8 cellular contexts compared by ENCODE assay signal in the genomic region with DNA sequence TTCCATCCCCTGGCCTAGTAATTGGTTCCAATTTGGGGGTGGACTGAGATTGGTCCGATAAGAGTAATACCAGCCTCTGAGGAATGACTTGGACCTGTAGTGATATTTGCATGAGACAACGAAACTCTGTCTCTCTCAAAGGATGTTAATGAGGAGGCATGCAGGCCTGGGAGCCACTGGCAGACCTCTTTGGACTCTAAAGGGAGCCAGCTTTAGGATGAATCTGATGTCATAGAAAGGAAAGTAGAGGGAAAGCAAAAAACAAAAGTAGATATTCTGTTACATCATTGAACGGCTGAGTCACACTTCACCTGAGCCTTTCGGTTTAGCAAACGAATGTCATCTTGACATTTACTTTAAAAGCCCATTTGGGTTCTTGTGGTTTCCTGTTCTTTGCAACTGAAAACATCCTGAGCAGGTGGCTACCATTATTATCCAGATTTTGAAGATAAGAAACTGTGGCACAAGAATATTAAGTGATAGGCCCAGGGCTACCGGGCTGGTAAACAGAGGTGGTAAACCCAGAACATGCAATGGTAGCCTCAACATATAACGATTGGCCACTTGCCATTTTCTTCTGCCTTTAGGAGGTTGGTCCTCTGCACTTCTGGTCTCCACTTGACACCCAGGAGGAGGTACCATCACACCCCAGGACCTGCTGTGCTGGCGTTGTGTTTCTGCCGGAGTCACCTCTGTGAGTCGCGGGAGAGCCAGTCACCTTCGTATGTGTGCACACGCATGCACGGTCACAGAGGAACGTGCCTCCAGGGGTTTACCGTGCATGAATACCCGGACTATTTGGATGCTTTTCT. TPM values are rescaled to one million over a fixed set of nuclear protein-coding genes. Genes with fewer than 3 reads are reported as not detected.
A peak's percentile ranks its signal among the peaks of the same experiment; 100 is the strongest.
DNase-seq lines count a peak whose midpoint lies in the region; ATAC-seq and TF ChIP-seq lines count a peak whose summit lies in the region.

No MANE protein-coding gene starts in this region.

- no peaks in the 10 kb centered on the region for H3K36me3 ChIP-seq in mammary epithelial cell (ENCODE audit: insufficient read depth, low read length)
- no peaks in the 10 kb centered on the region for H3K36me3 ChIP-seq in vagina
- no peaks in the 10 kb centered on the region for H3K36me3 ChIP-seq in HAP-1 (replicated peaks)

- no peak overlapping the region for H3K4me2 ChIP-seq in mammary epithelial cell (ENCODE audit: insufficient read depth, low read depth, low read length)

- H3K4me1 ChIP-seq in mammary epithelial cell (ENCODE audit: insufficient read depth, low read length), result no peaks in the 10 kb centered on the region
- no peaks in the 10 kb centered on the region for H3K4me1 ChIP-seq in vagina
- H3K4me1 ChIP-seq in HAP-1, result no peaks in the 10 kb centered on the region

- POLR2A ChIA-PET in MCF 10A (lab: Yijun Ruan, JAX), result interaction anchor here (0.6 kb wide), 1 partner anchor 714 kb away, joined by 3 read pairs; no protein-coding TSS in a partner anchor

- H3K4me1 Mint-ChIP-seq in MCF 10A (ENCODE audit: insufficient read depth, unreplicated experiment), result no peaks in the 10 kb centered on the region
- H3K4me1 Mint-ChIP-seq in activated CD8-positive, alpha-beta memory T cell treated with anti-CD3 and anti-CD28 coated beads, Interleukin-2, amount 10 ng/mL, durations not matched to agents 7 days and 5 days, result peaks cover 28% of the 10 kb centered on the region
- peaks cover 16 to 20% of the 10 kb centered on the region in 2 donors for H3K4me1 Mint-ChIP-seq in immature natural killer cell
- H3K4me1 Mint-ChIP-seq in mesothelial cell of epicardium, result no peaks in the 10 kb centered on the region

- TF ChIP-seq CTCF in MCF 10A (IDR thresholded peaks at IDR 0.05; ENCODE audit: unreplicated experiment), result no peak
- TF ChIP-seq CTCF in mammary epithelial cell (conservative IDR thresholded peaks at IDR 0.05 in 1 of 2, IDR thresholded peaks at IDR 0.05 in 1 of 2; ENCODE audit: extremely low read depth in 1 of 2, insufficient read depth in 1 of 2, low read depth in 1 of 2, low read length in 2 of 2), result no peak
- TF ChIP-seq CTCF in vagina (IDR thresholded peaks at IDR 0.05), result no peak
- TF ChIP-seq CTCF in mesothelial cell of epicardium (IDR thresholded peaks at IDR 0.05; ENCODE audit: unreplicated experiment), result no peak

- H3K27me3 ChIP-seq in mammary epithelial cell (ENCODE audit: insufficient read depth, low read length) (no peaks in the 10 kb centered on the region), vagina (no peaks in the 10 kb centered on the region), HAP-1 (ENCODE audit: low read depth) (no peaks in the 10 kb centered on the region)

- H3K9me3 Mint-ChIP-seq in MCF 10A (ENCODE audit: unreplicated experiment), result peaks cover 3% of the 10 kb centered on the region
- peaks cover 4% of the 10 kb centered on the region for H3K9me3 Mint-ChIP-seq in activated CD8-positive, alpha-beta memory T cell treated with anti-CD3 and anti-CD28 coated beads, Interleukin-2, amount 10 ng/mL, durations not matched to agents 7 days and 5 days (ENCODE audit: low read depth)
- no peaks in the 10 kb centered on the region for H3K9me3 Mint-ChIP-seq in immature natural killer cell
- H3K9me3 Mint-ChIP-seq in mesothelial cell of epicardium, result no peaks in the 10 kb centered on the region

- in situ Hi-C loops in mammary epithelial cell (cut with MboI; ENCODE audit: low sequenced_read_pairs in 2 of 2) (no loop called here), HAP-1 (cut with MboI; ENCODE audit: low sequenced_read_pairs) (no loop called here)

- peak; percentile 81 for ATAC-seq in activated CD8-positive, alpha-beta memory T cell treated with anti-CD3 and anti-CD28 coated beads, Interleukin-2, amount 10 ng/mL, durations not matched to agents 7 days and 5 days
- ATAC-seq in GM19328 (IDR thresholded peaks at IDR 0.05; ENCODE audit: unreplicated experiment), result no peak

- H3K9me3 ChIP-seq in mammary epithelial cell (replicated peaks; ENCODE audit: insufficient read depth, low read length), result no peaks in the 10 kb centered on the region
- no peaks in the 10 kb centered on the region for H3K9me3 ChIP-seq in vagina
- no peaks in the 10 kb centered on the region for H3K9me3 ChIP-seq in HAP-1

- no peak overlapping the region for H3K9ac ChIP-seq in mammary epithelial cell (ENCODE audit: insufficient read depth, low read length)

- H4K20me1 ChIP-seq in mammary epithelial cell (ENCODE audit: insufficient read depth, low read length), result no peaks in the 10 kb centered on the region

- H3K4me3 ChIP-seq in mammary epithelial cell (replicated peaks in 1 of 3; ENCODE audit: insufficient read depth in 1 of 3, low read depth in 2 of 3, low read length in 3 of 3), result no peak overlapping the region
- no peak overlapping the region for H3K4me3 ChIP-seq in vagina
- no peak overlapping the region for H3K4me3 ChIP-seq in HAP-1

- 74% methylated on average over 16 of the region's 17 CpGs for WGBS in mammary epithelial cell (ENCODE audit: low coverage, missing lambda C conversion rate)

- H3K27ac Mint-ChIP-seq in MCF 10A (ENCODE audit: low read depth, unreplicated experiment) (no peak overlapping the region), immature natural killer cell (peak overlapping the region in 5 of 6 donors; percentile 71 to 90 (median 89)), mesothelial cell of epicardium (no peak overlapping the region)
- H3K27ac Mint-ChIP-seq in activated CD8-positive, alpha-beta memory T cell treated with anti-CD3 and anti-CD28 coated beads, Interleukin-2, amount 10 ng/mL, durations not matched to agents 7 days and 5 days, result peak overlapping the region; percentile 83

- intact Hi-C loops in MCF 10A (cut with micrococcal nuclease) (no loop called here), mammary epithelial cell (cut with micrococcal nuclease) (no loop called here), vagina (cut with DNase I) (no loop called here)

- H3K4me3 Mint-ChIP-seq in MCF 10A (ENCODE audit: unreplicated experiment) (no peak overlapping the region), immature natural killer cell (peak overlapping the region in 3 of 5 donors; percentile 43 to 72 (median 59)), mesothelial cell of epicardium (no peak overlapping the region)
- peak overlapping the region; percentile 30 for H3K4me3 Mint-ChIP-seq in activated CD8-positive, alpha-beta memory T cell treated with anti-CD3 and anti-CD28 coated beads, Interleukin-2, amount 10 ng/mL, durations not matched to agents 7 days and 5 days

- no peak for TF ChIP-seq POLR2A in vagina (IDR thresholded peaks at IDR 0.05)

- H3K27me3 Mint-ChIP-seq in MCF 10A (ENCODE audit: insufficient read depth, unreplicated experiment) (peaks cover 5% of the 10 kb centered on the region), immature natural killer cell (ENCODE audit: low read depth in 3 of 3) (peaks cover 0 to 4% (median 0%) of the 10 kb centered on the region in 3 donors), mesothelial cell of epicardium (ENCODE audit: low read depth) (peaks cover 10% of the 10 kb centered on the region)
- H3K27me3 Mint-ChIP-seq in activated CD8-positive, alpha-beta memory T cell treated with anti-CD3 and anti-CD28 coated beads, Interleukin-2, amount 10 ng/mL, durations not matched to agents 7 days and 5 days, result peaks cover 2% of the 10 kb centered on the region

- DNase-seq in MCF 10A (ENCODE audit: unreplicated experiment), result peak; percentile 24
- no peak for DNase-seq in mammary epithelial cell
- peak; percentile 78 for DNase-seq in activated CD8-positive, alpha-beta memory T cell treated with anti-CD3 and anti-CD28 coated beads, Interleukin-2, amount 10 ng/mL, durations not matched to agents 7 days and 5 days
- peak; percentile 21 to 59 (median 53) for DNase-seq in immature natural killer cell
- peak; percentile 61 to 64 for DNase-seq in vagina (ENCODE audit: extremely low spot score in 2 of 2)
- DNase-seq in mesothelial cell of epicardium (ENCODE audit: low spot score in 2 of 2, unreplicated experiment in 2 of 2), result no peak
- DNase-seq in HAP-1 (ENCODE audit: low spot score in 2 of 2), result no peak

- no TSS peak for BruUV-seq in MCF 10A (replicated peaks; lab: Mats Ljungman, UMichigan)
- no TSS peak for BruUV-seq in mammary epithelial cell (replicated peaks; lab: Mats Ljungman, UMichigan)

- no peak overlapping the region for H2AFZ ChIP-seq in mammary epithelial cell (ENCODE audit: low read depth, low read length)

- dilution Hi-C loops in mammary epithelial cell (cut with HindIII; ENCODE audit: low sequenced_read_pairs), result no loop called here

- H3K79me2 ChIP-seq in mammary epithelial cell (ENCODE audit: insufficient read depth, low read length), result no peaks in the 10 kb centered on the region

- CTCF ChIA-PET in MCF 10A (lab: Yijun Ruan, JAX) (no interaction called here), mammary epithelial cell (lab: Charles Lee; ENCODE audit: low non-redundant PET) (no interaction called here)
- CTCF ChIA-PET in activated CD8-positive, alpha-beta memory T cell treated with anti-CD3 and anti-CD28 coated beads, Interleukin-2, amount 10 ng/mL, durations not matched to agents 7 days and 5 days (lab: Charles Lee), result interaction anchor here (0.8 to 0.9 kb wide), 2 partner anchors 10 to 112 kb away, joined by 3 read pairs; no protein-coding TSS in a partner anchor

- H3K27ac ChIP-seq in mammary epithelial cell (ENCODE audit: insufficient read depth, low read depth, low read length), result no peak overlapping the region
- no peak overlapping the region for H3K27ac ChIP-seq in vagina

- no peaks in the 10 kb centered on the region for H3K36me3 Mint-ChIP-seq in MCF 10A (ENCODE audit: insufficient read depth, unreplicated experiment)
- peaks cover 5% of the 10 kb centered on the region for H3K36me3 Mint-ChIP-seq in activated CD8-positive, alpha-beta memory T cell treated with anti-CD3 and anti-CD28 coated beads, Interleukin-2, amount 10 ng/mL, durations not matched to agents 7 days and 5 days
- H3K36me3 Mint-ChIP-seq in immature natural killer cell, result no peaks in the 10 kb centered on the region
- H3K36me3 Mint-ChIP-seq in mesothelial cell of epicardium, result no peaks in the 10 kb centered on the region

RNA-seq across cellular contexts. Expression of a gene that starts 42.7 kb away (rescaled TPM):
- 18.8 and 25.0 TPM in 2 replicates for total RNA-seq in MCF 10A (2022)
- total RNA-seq in mammary epithelial cell, result 10 to 100 TPM; 17.0 to 19.8 TPM
- 14.3 TPM for polyA plus RNA-seq in mammary epithelial cell
- 32.6 TPM for polyA minus RNA-seq in mammary epithelial cell
- 1 to 10 TPM; 7.1 to 7.5 TPM for total RNA-seq in activated CD8-positive, alpha-beta memory T cell treated with anti-CD3 and anti-CD28 coated beads, Interleukin-2, amount 10 ng/mL, durations not matched to agents 7 days and 5 days
- 10 to 100 TPM in 1 of 3 donors, 1 to 10 TPM in 2; 6.6 to 18.8 (median 9.4) TPM for polyA plus RNA-seq in immature natural killer cell
- total RNA-seq in vagina, result 11.0 TPM
- total RNA-seq in mesothelial cell of epicardium, result 47.5 to 48.3 TPM (median 47.6 TPM) in 3 replicates

Comparison
In these comparisons a context has a peak if more than half of its experiments do, and no peak if none do; other contexts are left out.
1. DNase-seq: peak in MCF 10A (single experiment), activated CD8-positive, alpha-beta memory T cell treated with anti-CD3 and anti-CD28 coated beads, Interleukin-2, amount 10 ng/mL, durations not matched to agents 7 days and 5 days (single experiment), immature natural killer cell (3 of 3) and vagina (2 of 2); none in mammary epithelial cell (single experiment), mesothelial cell of epicardium (0 of 2) and HAP-1 (0 of 2).
2. H3K27ac Mint-ChIP-seq: peak in activated CD8-positive, alpha-beta memory T cell treated with anti-CD3 and anti-CD28 coated beads, Interleukin-2, amount 10 ng/mL, durations not matched to agents 7 days and 5 days (single experiment) and immature natural killer cell (5 of 6); none in MCF 10A (single experiment) and mesothelial cell of epicardium (single experiment).
3. H3K4me3 Mint-ChIP-seq: peak in activated CD8-positive, alpha-beta memory T cell treated with anti-CD3 and anti-CD28 coated beads, Interleukin-2, amount 10 ng/mL, durations not matched to agents 7 days and 5 days (single experiment) and immature natural killer cell (3 of 5); none in MCF 10A (single experiment) and mesothelial cell of epicardium (single experiment).